ENCODE assay signal across 11 cellular contexts in the genomic region with DNA sequence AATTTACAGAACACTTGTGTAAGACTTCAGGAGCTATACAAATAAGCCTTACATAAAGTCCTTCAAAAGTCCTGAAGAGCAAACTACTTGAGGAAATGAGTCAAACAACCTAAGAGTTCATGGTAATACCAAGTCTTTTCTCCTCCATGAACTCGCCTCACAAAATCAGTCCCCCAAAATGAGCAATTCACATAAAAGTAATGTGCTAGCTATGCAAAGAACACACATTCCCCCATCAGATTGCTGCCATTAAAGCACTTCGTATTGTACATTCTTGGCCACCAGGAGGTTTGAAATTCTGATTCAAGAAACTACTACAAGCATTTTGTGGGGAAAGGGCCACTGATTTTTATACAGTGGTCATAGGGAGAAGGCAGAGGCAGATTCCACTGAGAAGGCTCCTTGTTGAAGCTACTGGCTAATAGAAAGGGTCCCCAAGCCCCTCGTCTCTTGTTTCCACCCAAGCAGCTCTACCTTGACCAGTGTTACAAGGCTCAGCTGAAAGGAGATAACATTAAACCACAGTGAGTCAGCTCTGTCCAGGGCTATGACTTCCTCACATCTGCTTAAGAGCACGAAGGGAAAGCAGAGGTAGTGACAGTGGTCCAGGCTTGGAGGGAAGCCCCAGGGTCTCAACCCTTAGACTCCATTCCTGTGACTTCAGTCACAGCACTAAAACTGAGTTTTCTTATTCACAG.
DNase-seq lines count a peak whose midpoint lies in the region; ATAC-seq, FAIRE-seq and TF ChIP-seq lines count a peak whose summit lies in the region.
"Had no signal": no experiment of that assay in that cellular context is flagged by ENCODE, and none has a peak within 500 bp of the region (broad histone marks: within the 10 kb centered on the region; RNA-seq: fewer than 3 reads in every experiment).

No MANE protein-coding gene starts in this region.

- H3K27ac Mint-ChIP-seq in natural killer cell treated with Interleukin-12 subunit alpha and Interleukin-12 subunit beta and Interleukin-15 and Interleukin-18, amount 100 ng/mL, for 72 hours, result no peak overlapping the region
- H3K27ac Mint-ChIP-seq: nephron progenitor cell had no signal

- no peaks in the 10 kb centered on the region for H3K9me3 ChIP-seq in GM12878 (replicated peaks; ENCODE audit: control insufficient read depth, insufficient read depth, low read length)

- no peak for TF ChIP-seq CTCF in GM12878 (IDR thresholded peaks at IDR 0.05 in 2 of 3, conservative IDR thresholded peaks at IDR 0.05 in 1 of 3; ENCODE audit: control insufficient read depth in 2 of 3, extremely low read depth in 1 of 3, insufficient read depth in 1 of 3, low read depth in 3 of 3, low read length in 3 of 3)

- no peak for TF ChIP-seq RAD21 in GM12878 (IDR thresholded peaks at IDR 0.05; ENCODE audit: insufficient read depth, low read depth, low read length)

- WGBS in GM12878 (ENCODE audit: insufficient coverage, insufficient replicate concordance, low lambda C conversion rate, missing lambda C conversion rate), result 0% methylated on average over 4 of the region's 4 CpGs

- BruUV-seq in GM12878 (replicated peaks; lab: Mats Ljungman, UMichigan), result no TSS peak

- no peak overlapping the region for H3K9ac ChIP-seq in GM12878 (ENCODE audit: control insufficient read depth, insufficient read depth, low read length)

- DNase-seq in DMS 273 (lab: John Stamatoyannopoulos, UW; ENCODE audit: unreplicated experiment), result peak; percentile 9
- DNase-seq in DMS 273 treated with DMSO at 0.1 percent for 48 hours (lab: John Stamatoyannopoulos, UW), result no peak
- peak; percentile 37 for DNase-seq in LHCN-M2 (ENCODE audit: low read depth)
- no peak for DNase-seq in GM12878 (ENCODE audit: low read depth, low spot score)
- DNase-seq in natural killer cell treated with Interleukin-12 subunit alpha and Interleukin-12 subunit beta and Interleukin-15 and Interleukin-18, amount 100 ng/mL, for 72 hours (ENCODE audit: low spot score), result no peak
- no peak for DNase-seq in iPS-NIHi11 (ENCODE audit: low spot score)
- DNase-seq in DMS114 treated with DMSO at 0.1 percent for 48 hours (lab: John Stamatoyannopoulos, UW; ENCODE audit: unreplicated experiment), result no peak
- DNase-seq: activated effector memory CD4-positive, alpha-beta T cell treated with anti-CD3 and anti-CD28 coated beads, Interleukin-2, amount 50 U/mL, for 16 hours; nephron progenitor cell had no signal

- CTCF ChIA-PET in GM12878 (lab: Yijun Ruan, JAX), result interaction anchor here (1.2 kb wide), 1 partner anchor 13 kb away, joined by 3 read pairs; no protein-coding TSS in a partner anchor

- TF ChIP-seq POLR2A in GM12878 (IDR thresholded peaks at IDR 0.05; ENCODE audit: low read depth, low read length), result no peak

- ATAC-seq in GM12878, result peak; percentile 27; the same call in 1 of the 3 replicates
- peak in 1 of 2 donors; percentile 77 for ATAC-seq in natural killer cell treated with Interleukin-12 subunit alpha and Interleukin-12 subunit beta and Interleukin-15 and Interleukin-18, amount 100 ng/mL, for 72 hours
- ATAC-seq in GM18519 (IDR thresholded peaks at IDR 0.05; ENCODE audit: low FRiP score, unreplicated experiment), result no peak

- H3K36me3 ChIP-seq in GM12878 (ENCODE audit: control insufficient read depth in 2 of 2, insufficient read depth in 2 of 2, low read length in 1 of 2), result no peaks in the 10 kb centered on the region

- H4K20me1 ChIP-seq in GM12878 (ENCODE audit: control insufficient read depth, insufficient read depth), result no peaks in the 10 kb centered on the region

- no peaks in the 10 kb centered on the region for H3K9me3 Mint-ChIP-seq in natural killer cell treated with Interleukin-12 subunit alpha and Interleukin-12 subunit beta and Interleukin-15 and Interleukin-18, amount 100 ng/mL, for 72 hours

- no peak overlapping the region for H3K27ac ChIP-seq in GM12878 (ENCODE audit: control insufficient read depth, insufficient read depth)
- H3K27ac ChIP-seq: 22Rv1 had no signal

- RAD21 ChIA-PET in GM12878 (lab: Charles Lee; ENCODE audit: unreplicated experiment), result no interaction called here

- H2AFZ ChIP-seq in GM12878 (ENCODE audit: control insufficient read depth, low read depth, low read length), result no peak overlapping the region

- FAIRE-seq in GM12878 (lab: Jason Lieb, UNC), result no peak

- H3K4me2 ChIP-seq in GM12878 (ENCODE audit: control insufficient read depth, insufficient read depth), result no peak overlapping the region

- peak overlapping the region; percentile 9 for H3K4me3 Mint-ChIP-seq in natural killer cell treated with Interleukin-12 subunit alpha and Interleukin-12 subunit beta and Interleukin-15 and Interleukin-18, amount 100 ng/mL, for 72 hours
- H3K4me3 Mint-ChIP-seq: nephron progenitor cell had no signal

- H3K36me3 Mint-ChIP-seq in natural killer cell treated with Interleukin-12 subunit alpha and Interleukin-12 subunit beta and Interleukin-15 and Interleukin-18, amount 100 ng/mL, for 72 hours, result no peaks in the 10 kb centered on the region

- H3K4me1 ChIP-seq in GM12878 (ENCODE audit: control insufficient read depth, insufficient read depth, low read length), result no peaks in the 10 kb centered on the region

- TF ChIP-seq EP300 in GM12878 (IDR thresholded peaks at IDR 0.05; ENCODE audit: borderline replicate concordance in 1 of 2, control insufficient read depth in 1 of 2, low read depth in 2 of 2, low read length in 2 of 2), result no peak

- H3K4me3 ChIP-seq in GM12878, result no peak overlapping the region

- SMC1A ChIA-PET in GM12878 (lab: Charles Lee; ENCODE audit: uncharacterized antibody, unreplicated experiment), result interaction anchor here (0.6 to 2.7 kb wide), 2 partner anchors 12 to 19 kb away, joined by 4 to 11 read pairs; no protein-coding TSS in a partner anchor

- POLR2A ChIA-PET in GM12878 (lab: Charles Lee), result no interaction called here

- in situ Hi-C loops in GM12878 (cut with MboI), result no loop called here

- H3K27me3 Mint-ChIP-seq in natural killer cell treated with Interleukin-12 subunit alpha and Interleukin-12 subunit beta and Interleukin-15 and Interleukin-18, amount 100 ng/mL, for 72 hours, result peaks cover 2 to 7% of the 10 kb centered on the region in 2 donors

- H3K79me2 ChIP-seq in GM12878 (ENCODE audit: control insufficient read depth, insufficient read depth, low read length), result no peaks in the 10 kb centered on the region

- H3K4me1 Mint-ChIP-seq in natural killer cell treated with Interleukin-12 subunit alpha and Interleukin-12 subunit beta and Interleukin-15 and Interleukin-18, amount 100 ng/mL, for 72 hours (ENCODE audit: low read depth in 2 of 2), result peaks cover 0 to 7% of the 10 kb centered on the region in 2 donors

- intact Hi-C loops in GM12878 (cut with micrococcal nuclease; ENCODE audit: unreplicated experiment), result no loop called here

- no peaks in the 10 kb centered on the region; a peak in 1 of 4 replicates for H3K27me3 ChIP-seq in GM12878 (replicated peaks in 1 of 2; ENCODE audit: control insufficient read depth in 2 of 2, insufficient read depth in 2 of 2, low read length in 1 of 2)

TF ChIP-seq in GM12878, 131 proteins besides CTCF, POLR2A, EP300 and RAD21:
- TF ChIP-seq LARP7 (IDR thresholded peaks at IDR 0.05) (no peak), TCF3 (IDR thresholded peaks at IDR 0.05; ENCODE audit: borderline replicate concordance, insufficient read depth, low read depth, low read length) (no peak), YBX1 (IDR thresholded peaks at IDR 0.05) (no peak), STAT1 (conservative IDR thresholded peaks at IDR 0.05) (no peak), NBN (IDR thresholded peaks at IDR 0.05) (no peak)
TF ChIP-seq in GM12878: peak in this region for 0.

Comparison
In these comparisons a context has a peak if more than half of its experiments do, and no peak if none do; other contexts are left out.
1. DNase-seq: peak in DMS 273 (single experiment) and LHCN-M2 (single experiment); none in DMS 273 treated with DMSO at 0.1 percent for 48 hours (single experiment), GM12878 (single experiment), natural killer cell treated with Interleukin-12 subunit alpha and Interleukin-12 subunit beta and Interleukin-15 and Interleukin-18, amount 100 ng/mL, for 72 hours (single experiment), iPS-NIHi11 (single experiment) and DMS114 treated with DMSO at 0.1 percent for 48 hours (single experiment).